Comparison of ENCODE assay signal across 8 cellular contexts in genomic region chr1:156052862-156053769, GRCh38. TPM values are rescaled to one million over a fixed set of nuclear protein-coding genes. Genes with fewer than 3 reads are reported as not detected.
DNase-seq lines count a peak whose midpoint lies in the region; ATAC-seq lines count a peak whose summit lies in the region.

No MANE protein-coding gene starts in this region.

- H3K9me3 Mint-ChIP-seq in CD8-positive, alpha-beta memory T cell, result no peaks in the 10 kb centered on the region

- peaks cover 16% of the 10 kb centered on the region for H3K4me1 ChIP-seq in CD8-positive, alpha-beta memory T cell (ENCODE audit: insufficient read depth, low read length)
- peaks cover 14% of the 10 kb centered on the region for H3K4me1 ChIP-seq in effector memory CD4-positive, alpha-beta T cell (ENCODE audit: control insufficient read depth, insufficient read depth, low read length, poor library complexity, severe bottlenecking)
- peaks cover 7% of the 10 kb centered on the region for H3K4me1 ChIP-seq in mesodermal cell (ENCODE audit: control insufficient read depth, insufficient read depth, low read length, poor library complexity, severe bottlenecking)

- no peaks in the 10 kb centered on the region for H3K27me3 Mint-ChIP-seq in CD8-positive, alpha-beta memory T cell

- peaks cover 0 to 57% (median 4%) of the 10 kb centered on the region in 3 donors for H3K36me3 Mint-ChIP-seq in CD8-positive, alpha-beta memory T cell

- POLR2A ChIA-PET in CD8-positive, alpha-beta memory T cell (lab: Charles Lee), result interaction anchor here (0.6 kb wide), 3 partner anchors 171 to 447 kb away, joined by 3 to 4 read pairs (median 3); no protein-coding TSS in a partner anchor

- peaks cover 29 to 49% (median 35%) of the 10 kb centered on the region in 3 donors for H3K4me1 Mint-ChIP-seq in CD8-positive, alpha-beta memory T cell

- peak overlapping the region; percentile 65 to 98 (median 93) for H3K27ac Mint-ChIP-seq in CD8-positive, alpha-beta memory T cell

- H3K27ac ChIP-seq in CD8-positive, alpha-beta memory T cell (ENCODE audit: low read depth, low read length), result peak overlapping the region; percentile 52
- H3K27ac ChIP-seq in effector memory CD4-positive, alpha-beta T cell (ENCODE audit: insufficient read depth, low read length, poor library complexity, severe bottlenecking), result peak overlapping the region; percentile 60
- H3K27ac ChIP-seq in mesodermal cell (ENCODE audit: low read depth, low read length, severe bottlenecking), result peak overlapping the region; percentile 99

- 0% methylated on average over 8 to 21 of the region's 63 CpGs for WGBS in mesodermal cell (ENCODE audit: insufficient coverage in 2 of 2), 2 experiments

- H3K27me3 ChIP-seq in CD8-positive, alpha-beta memory T cell (ENCODE audit: insufficient read depth, low read length, poor library complexity, severe bottlenecking), result no peaks in the 10 kb centered on the region
- H3K27me3 ChIP-seq in effector memory CD4-positive, alpha-beta T cell (replicated peaks; ENCODE audit: control insufficient read depth, insufficient read depth, low read length, poor library complexity, severe bottlenecking), result no peaks in the 10 kb centered on the region

- peak; percentile 18 for ATAC-seq in HG02623 (IDR thresholded peaks at IDR 0.05; ENCODE audit: unreplicated experiment)

- no peaks in the 10 kb centered on the region for H3K36me3 ChIP-seq in CD8-positive, alpha-beta memory T cell (ENCODE audit: insufficient read depth, low read length)
- peaks cover 7% of the 10 kb centered on the region for H3K36me3 ChIP-seq in effector memory CD4-positive, alpha-beta T cell (ENCODE audit: control insufficient read depth, insufficient read depth, low read length)
- peaks cover 59% of the 10 kb centered on the region for H3K36me3 ChIP-seq in mesodermal cell (ENCODE audit: control insufficient read depth, insufficient read depth, low read length)

- no peaks in the 10 kb centered on the region for H3K9me3 ChIP-seq in CD8-positive, alpha-beta memory T cell (ENCODE audit: low read length)
- H3K9me3 ChIP-seq in effector memory CD4-positive, alpha-beta T cell (ENCODE audit: control insufficient read depth, low read length), result no peaks in the 10 kb centered on the region
- H3K9me3 ChIP-seq in mesodermal cell (ENCODE audit: control insufficient read depth, low read length), result no peaks in the 10 kb centered on the region

- DNase-seq in CD8-positive, alpha-beta memory T cell, result peak; percentile 55 to 81 (median 69)
- DNase-seq in NCI-H774 (lab: John Stamatoyannopoulos, UW) (peak; percentile 27), cerebellar nuclear complex (lab: John Stamatoyannopoulos, UW) (no peak)
- peak; percentile 85 for DNase-seq in activated CD8-positive, alpha-beta memory T cell treated with anti-CD3 and anti-CD28 coated beads for 24 hours
- DNase-seq in effector memory CD4-positive, alpha-beta T cell, result peak; percentile 50 to 62 (median 58)
- peak; percentile 37 for DNase-seq in stimulated activated CD8-positive, alpha-beta memory T cell treated with anti-CD3 and anti-CD28 coated beads, Interleukin-15, amount 100 ng/mL, for 1 hour (ENCODE audit: low read depth)

- peak overlapping the region; percentile 52 for H3K4me3 ChIP-seq in CD8-positive, alpha-beta memory T cell (ENCODE audit: low read length)
- H3K4me3 ChIP-seq in effector memory CD4-positive, alpha-beta T cell (ENCODE audit: insufficient read depth, low read depth, low read length, poor library complexity, severe bottlenecking), result peak overlapping the region; percentile 95
- H3K4me3 ChIP-seq in mesodermal cell (ENCODE audit: extremely low read depth, insufficient read depth, low read length, poor library complexity, severe bottlenecking), result peak overlapping the region; percentile 89

- CTCF ChIA-PET in CD8-positive, alpha-beta memory T cell (lab: Charles Lee), result interaction anchor here (1.3 to 1.6 kb wide), 2 partner anchors 23 to 118 kb away, joined by 3 to 4 read pairs; partner anchors contain the start of gene KHDC4

- H3K4me3 Mint-ChIP-seq in CD8-positive, alpha-beta memory T cell, result peak overlapping the region; percentile 85 to 99 (median 94)

RNA-seq across cellular contexts. Expression of gene UBQLN4, which starts 0.5 kb away (rescaled TPM):
- 10 to 100 TPM; 59.4 to 61.9 TPM for total RNA-seq in CD8-positive, alpha-beta memory T cell
- 15.6 TPM for polyA plus RNA-seq in CD8-positive, alpha-beta memory T cell
- 49.2 TPM for polyA plus RNA-seq in mesodermal cell (2013, experiment 1 of 2)
- polyA plus RNA-seq in mesodermal cell (2013, experiment 2 of 2), result 41.5 TPM

RNA-seq across cellular contexts. Expression of gene LAMTOR2, which starts 1.5 kb away (rescaled TPM):
- total RNA-seq in CD8-positive, alpha-beta memory T cell, result 10 to 100 TPM; 61.9 to 67.4 TPM
- 134 TPM for polyA plus RNA-seq in CD8-positive, alpha-beta memory T cell
- 87.0 TPM for polyA plus RNA-seq in mesodermal cell (2013, experiment 1 of 2)
- 84.4 TPM for polyA plus RNA-seq in mesodermal cell (2013, experiment 2 of 2)

RNA-seq across cellular contexts. Expression of gene RAB25, which starts 7.8 kb away (rescaled TPM):
- total RNA-seq in CD8-positive, alpha-beta memory T cell, result not detected
- polyA plus RNA-seq in CD8-positive, alpha-beta memory T cell, result 0.76 TPM
- polyA plus RNA-seq in mesodermal cell (2013, experiment 1 of 2), result 0.74 TPM
- polyA plus RNA-seq in mesodermal cell (2013, experiment 2 of 2), result 0.91 TPM

RNA-seq across cellular contexts. Expression of gene MEX3A, which starts 29.1 kb away (rescaled TPM):
- total RNA-seq in CD8-positive, alpha-beta memory T cell, result 1 to 10 TPM in 1 of 2 experiments, under 1 TPM in 1; 0.24 to 1.0 TPM
- polyA plus RNA-seq in CD8-positive, alpha-beta memory T cell, result not detected
- 61.7 TPM for polyA plus RNA-seq in mesodermal cell (2013, experiment 1 of 2)
- 47.5 TPM for polyA plus RNA-seq in mesodermal cell (2013, experiment 2 of 2)

RNA-seq across cellular contexts. Expression of gene SSR2, which starts 32.4 kb away (rescaled TPM):
- 100 to 1,000 TPM; 187 to 190 TPM for total RNA-seq in CD8-positive, alpha-beta memory T cell
- 380 TPM for polyA plus RNA-seq in CD8-positive, alpha-beta memory T cell
- 466 TPM for polyA plus RNA-seq in mesodermal cell (2013, experiment 1 of 2)
- 390 TPM for polyA plus RNA-seq in mesodermal cell (2013, experiment 2 of 2)

Comparison
In these comparisons a context has a peak if more than half of its experiments do, and no peak if none do; other contexts are left out.
1. DNase-seq: peak in CD8-positive, alpha-beta memory T cell (5 of 5), NCI-H774 (single experiment), activated CD8-positive, alpha-beta memory T cell treated with anti-CD3 and anti-CD28 coated beads for 24 hours (single experiment), effector memory CD4-positive, alpha-beta T cell (3 of 3) and stimulated activated CD8-positive, alpha-beta memory T cell treated with anti-CD3 and anti-CD28 coated beads, Interleukin-15, amount 100 ng/mL, for 1 hour (single experiment); none in cerebellar nuclear complex (0 of 2).
2. Peak in every context shown above with its lines, with median percentiles within 50 percentile points of each other: H3K27ac ChIP-seq and H3K4me3 ChIP-seq.